Comparison of ENCODE assay signal across 16 cellular contexts in genomic region chr11:112582366-112582765, GRCh38.
"Had no signal": no experiment of that assay in that cellular context is flagged by ENCODE, and none has a peak within 500 bp of the region (broad histone marks: within the 10 kb centered on the region; RNA-seq: fewer than 3 reads in every experiment).

No MANE protein-coding gene starts in this region.

- H3K4me3 ChIP-seq: adrenal gland, breast epithelium, tibial artery had no signal

- H3K27ac ChIP-seq: adrenal gland, parathyroid adenoma, tibial artery, WERI-Rb-1 had no signal

- H3K36me3 ChIP-seq: adrenal gland, breast epithelium, tibial artery, WERI-Rb-1 had no signal

- DNase-seq: activated CD4-positive, alpha-beta T cell treated with anti-CD3 and anti-CD28 coated beads for 1 hour; activated CD8-positive, alpha-beta memory T cell treated with anti-CD3 and anti-CD28 coated beads for 24 hours; activated CD8-positive, alpha-beta memory T cell treated with anti-CD3 and anti-CD28 coated beads, Interleukin-2, amount 50 U/mL, for 48 hours; activated gamma-delta T cell; activated T-cell treated with anti-CD3 and anti-CD28 coated beads, Interleukin-2, amount 50 U/mL, for 72 hours; adrenal gland; effector memory CD4-positive, alpha-beta T cell; mesendoderm; natural killer cell; stimulated activated CD4-positive, alpha-beta T cell treated with anti-CD3 and anti-CD28 coated beads, Interleukin-12 subunit alpha, Interleukin-12 subunit beta, amount 100 ng/mL, for 4 hours; stimulated activated CD4-positive, alpha-beta T cell treated with anti-CD3 and anti-CD28 coated beads, Interleukin-1b, Interleukin-23, amount 100 ng/mL, for 48 hours; stimulated activated naive CD4-positive, alpha-beta T cell treated with Interleukin-2 at 50 U/mL for 16 hours; tibial artery; WERI-Rb-1 had no signal

- ATAC-seq: activated T-cell treated with anti-CD3 and anti-CD28 coated beads, Interleukin-2, amount 50 U/mL, for 72 hours; natural killer cell had no signal

- H3K9me3 ChIP-seq: adrenal gland, breast epithelium, tibial artery had no signal

- H3K27me3 ChIP-seq: adrenal gland, breast epithelium, tibial artery had no signal

- H3K4me1 ChIP-seq: breast epithelium, parathyroid adenoma, tibial artery had no signal
